In genomic region chr1:183191833-183192232, GRCh38 we compare ENCODE assay signal across 1 cellular context.
TF ChIP-seq lines count a peak whose summit lies in the region.

No MANE protein-coding gene starts in this region.

TF ChIP-seq in HEK293, 187 proteins besides CTCF, POLR2A, EP300 and RAD21 (continued from another document):
- peak; percentile 10; the same call in 1 of the 2 replicates for TF ChIP-seq PRDM10 (tag by site-specific recombination; IDR thresholded peaks at IDR 0.05)
- no peak for TF ChIP-seq ZNF621 (tag by site-specific recombination; IDR thresholded peaks at IDR 0.05)
- TF ChIP-seq ZNF311 (tag by site-specific recombination; IDR thresholded peaks at IDR 0.05; ENCODE audit: borderline replicate concordance) = no peak
- no peak for TF ChIP-seq ZSCAN23 (tag by site-specific recombination; IDR thresholded peaks at IDR 0.05)
- TF ChIP-seq PRDM4 (tag by site-specific recombination; IDR thresholded peaks at IDR 0.05) = no peak
- TF ChIP-seq ZNF629 (tag by site-specific recombination; IDR thresholded peaks at IDR 0.05) = peak; percentile 64
- no peak for TF ChIP-seq ZSCAN30 (tag by site-specific recombination; IDR thresholded peaks at IDR 0.05)
- 0 out of 2 replicates have a peak, but pooled peaks have one; percentile 14 for TF ChIP-seq ZNF366 (tag by site-specific recombination; conservative IDR thresholded peaks at IDR 0.05)
- no peak for TF ChIP-seq ZNF404 (tag by site-specific recombination; IDR thresholded peaks at IDR 0.05)
- no peak for TF ChIP-seq ZNF488 (tag by site-specific recombination; IDR thresholded peaks at IDR 0.05)
- TF ChIP-seq ZBTB7A (tag by site-specific recombination; IDR thresholded peaks at IDR 0.05; ENCODE audit: low read depth) = no peak
- 0 out of 2 replicates have a peak, but pooled peaks have one; percentile 28 for TF ChIP-seq ZNF24 (tag by site-specific recombination; IDR thresholded peaks at IDR 0.05)
- TF ChIP-seq HIC1 (tag by site-specific recombination; IDR thresholded peaks at IDR 0.05) = 0 out of 2 replicates have a peak, but pooled peaks have one; percentile 26
TF ChIP-seq in HEK293: peak in this region for 6.
